In the genomic region with DNA sequence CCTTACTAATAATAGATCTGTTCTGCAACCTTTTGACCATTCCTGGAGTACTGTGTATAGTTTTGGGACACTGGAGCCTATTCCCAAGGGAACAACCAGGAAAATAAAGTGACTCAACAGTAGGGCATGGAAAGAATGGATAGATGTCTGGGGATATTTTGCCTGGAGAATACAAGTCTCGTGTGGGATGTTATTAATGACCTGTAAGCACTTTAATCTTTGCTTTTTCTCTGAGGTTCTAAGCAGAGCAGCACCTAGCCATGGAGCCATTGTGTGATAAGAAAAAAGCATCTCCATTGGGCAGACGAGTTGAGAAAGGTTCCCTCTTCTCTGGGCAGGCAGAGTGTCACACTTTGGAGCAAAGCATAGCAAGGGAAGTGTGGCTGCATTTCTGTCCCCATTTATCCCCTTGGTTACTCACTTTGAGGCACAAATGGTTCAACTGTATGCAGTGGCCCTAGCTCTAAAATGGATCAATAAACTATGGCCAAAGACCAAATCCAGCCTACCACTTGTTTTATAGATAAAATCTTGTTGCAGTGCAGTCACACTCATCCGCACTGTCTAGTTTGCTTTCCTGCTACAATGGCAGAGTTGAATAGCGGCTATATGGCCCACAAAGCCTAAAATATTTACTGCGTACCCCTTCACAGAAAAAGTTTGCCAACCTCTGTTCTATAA, we compare ENCODE assay signal across 16 cellular contexts. TPM values are rescaled to one million over a fixed set of nuclear protein-coding genes. Genes with fewer than 3 reads are reported as not detected.
DNase-seq lines count a peak whose midpoint lies in the region; ATAC-seq and TF ChIP-seq lines count a peak whose summit lies in the region.
"Had no signal": no experiment of that assay in that cellular context is flagged by ENCODE, and none has a peak within 500 bp of the region (broad histone marks: within the 10 kb centered on the region; RNA-seq: fewer than 3 reads in every experiment).

No MANE protein-coding gene starts in this region.

- intact Hi-C loops in sciatic nerve (cut with DNase I), result no loop called here

- 67 to 84% methylated on average over 2 to 4 of the region's 5 CpGs for WGBS in mesodermal cell (ENCODE audit: insufficient coverage in 2 of 2), 2 experiments

- peaks cover 10% of the 10 kb centered on the region for H3K4me1 ChIP-seq in mesodermal cell (ENCODE audit: control insufficient read depth, insufficient read depth, low read length, poor library complexity, severe bottlenecking)
- H3K4me1 ChIP-seq: BLaER1 had no signal

- peaks cover 0 to 3% of the 10 kb centered on the region in 2 donors for H3K9me3 Mint-ChIP-seq in stimulated activated naive B cell treated with anti-CD40 and anti-IgM and Interleukin-4, amounts not matched to agents 10 μg/mL and 1 μg/mL and 100 μg/mL, for 72 hours

- H3K36me3 Mint-ChIP-seq in stimulated activated naive B cell treated with anti-CD40 and anti-IgM and Interleukin-4, amounts not matched to agents 10 μg/mL and 1 μg/mL and 100 μg/mL, for 72 hours, result peaks cover 0 to 3% of the 10 kb centered on the region in 2 donors

- H3K27ac ChIP-seq in mesodermal cell (ENCODE audit: low read depth, low read length, severe bottlenecking), result peak overlapping the region; percentile 79
- H3K27ac ChIP-seq: BLaER1 had no signal

- no peaks in the 10 kb centered on the region for H3K36me3 ChIP-seq in mesodermal cell (ENCODE audit: control insufficient read depth, insufficient read depth, low read length)
- H3K36me3 ChIP-seq: BLaER1 had no signal

- H3K9me3 ChIP-seq in mesodermal cell (ENCODE audit: control insufficient read depth, low read length), result no peaks in the 10 kb centered on the region
- H3K9me3 ChIP-seq: BLaER1 had no signal

- no peak overlapping the region for H3K27ac Mint-ChIP-seq in stimulated activated naive B cell treated with anti-CD40 and anti-IgM and Interleukin-4, amounts not matched to agents 10 μg/mL and 1 μg/mL and 100 μg/mL, for 72 hours
- H3K27ac Mint-ChIP-seq: activated CD4-positive, alpha-beta T cell treated with anti-CD3 and anti-CD28 coated beads, Interleukin-2, amount 10 ng/mL, durations not matched to agents 24 days and 14 days; activated naive CD8-positive, alpha-beta T cell had no signal

- peak; percentile 95 for DNase-seq in EH (ENCODE audit: low read depth)
- DNase-seq in RPMI7951 (ENCODE audit: low read depth), result peak; percentile 84
- DNase-seq in epithelial cell of proximal tubule (ENCODE audit: low read depth), result peak; percentile 84
- no peak for DNase-seq in CD1c-positive myeloid dendritic cell (ENCODE audit: extremely low spot score)
- DNase-seq in sciatic nerve (ENCODE audit: low spot score), result no peak
- DNase-seq in stimulated activated naive B cell treated with anti-CD40 and anti-IgM and Interleukin-4, amounts not matched to agents 10 μg/mL and 1 μg/mL and 100 μg/mL, for 72 hours, result no peak
- DNase-seq: activated CD4-positive, alpha-beta T cell treated with anti-CD3 and anti-CD28 coated beads, Interleukin-2, amount 10 ng/mL, durations not matched to agents 24 days and 14 days; activated T-cell treated with anti-CD3 and anti-CD28 coated beads for 4 hours; DMS79 treated with DMSO at 0.1 percent for 48 hours; NCI-H2029; NCI-H748 treated with DMSO at 0.1 percent for 48 hours had no signal

- peaks cover 0 to under 1% of the 10 kb centered on the region in 2 donors for H3K27me3 Mint-ChIP-seq in stimulated activated naive B cell treated with anti-CD40 and anti-IgM and Interleukin-4, amounts not matched to agents 10 μg/mL and 1 μg/mL and 100 μg/mL, for 72 hours
- H3K27me3 Mint-ChIP-seq: activated naive CD8-positive, alpha-beta T cell had no signal

- ATAC-seq in sciatic nerve (no peak), GM19351 (IDR thresholded peaks at IDR 0.05; ENCODE audit: unreplicated experiment) (no peak)
- no peak for ATAC-seq in stimulated activated naive B cell treated with anti-CD40 and anti-IgM and Interleukin-4, amounts not matched to agents 10 μg/mL and 1 μg/mL and 100 μg/mL, for 72 hours (replicated peaks)
- ATAC-seq: GM12878 had no signal

- H3K4me3 Mint-ChIP-seq in stimulated activated naive B cell treated with anti-CD40 and anti-IgM and Interleukin-4, amounts not matched to agents 10 μg/mL and 1 μg/mL and 100 μg/mL, for 72 hours, result no peak overlapping the region
- H3K4me3 Mint-ChIP-seq: activated CD4-positive, alpha-beta T cell treated with anti-CD3 and anti-CD28 coated beads, Interleukin-2, amount 10 ng/mL, durations not matched to agents 24 days and 14 days; activated naive CD8-positive, alpha-beta T cell had no signal

- no peak for TF ChIP-seq CTCF in epithelial cell of proximal tubule (conservative IDR thresholded peaks at IDR 0.05; ENCODE audit: low read depth, low read length)

- no peak overlapping the region for H3K4me3 ChIP-seq in epithelial cell of proximal tubule (ENCODE audit: low read depth, low read length)
- H3K4me3 ChIP-seq in mesodermal cell (ENCODE audit: extremely low read depth, insufficient read depth, low read length, poor library complexity, severe bottlenecking), result no peak overlapping the region
- H3K4me3 ChIP-seq: BLaER1, GM12878 had no signal

- H3K4me1 Mint-ChIP-seq in stimulated activated naive B cell treated with anti-CD40 and anti-IgM and Interleukin-4, amounts not matched to agents 10 μg/mL and 1 μg/mL and 100 μg/mL, for 72 hours, result peaks cover 8 to 11% of the 10 kb centered on the region in 2 donors

RNA-seq across cellular contexts. Expression of a gene that starts 21.0 kb away (rescaled TPM):
- 19.2 and 19.6 TPM in 2 replicates for total RNA-seq in RPMI7951 (2014; rRNA removed; shearing (Covaris generic))
- total RNA-seq in epithelial cell of proximal tubule (25.8 and 35.3 TPM in 2 replicates), sciatic nerve (21.5 TPM)
- polyA plus RNA-seq in mesodermal cell (2013, experiment 1 of 2), result 18.9 TPM
- 16.3 TPM for polyA plus RNA-seq in mesodermal cell (2013, experiment 2 of 2)

Comparison
In these comparisons a context has a peak if more than half of its experiments do, and no peak if none do; other contexts are left out.
1. DNase-seq: peak in EH (single experiment), RPMI7951 (single experiment) and epithelial cell of proximal tubule (single experiment); none in CD1c-positive myeloid dendritic cell (single experiment), sciatic nerve (single experiment) and stimulated activated naive B cell treated with anti-CD40 and anti-IgM and Interleukin-4, amounts not matched to agents 10 μg/mL and 1 μg/mL and 100 μg/mL, for 72 hours (single experiment).